In genomic region chr6:2632943-2633584, GRCh38 we compare ENCODE assay signal across 16 cellular contexts.
DNase-seq lines count a peak whose midpoint lies in the region; ATAC-seq and TF ChIP-seq lines count a peak whose summit lies in the region.
"Had no signal": no experiment of that assay in that cellular context is flagged by ENCODE, and none has a peak within 500 bp of the region (broad histone marks: within the 10 kb centered on the region; RNA-seq: fewer than 3 reads in every experiment).

No MANE protein-coding gene starts in this region.

- H3K36me3 ChIP-seq in heart left ventricle, result no peaks in the 10 kb centered on the region
- no peaks in the 10 kb centered on the region for H3K36me3 ChIP-seq in thoracic aorta
- H3K36me3 ChIP-seq in CD8-positive, alpha-beta T cell (ENCODE audit: insufficient read depth, low read length), result no peaks in the 10 kb centered on the region

- peak overlapping the region; percentile 30 for H3K4me3 Mint-ChIP-seq in natural killer cell treated with Interleukin-12 subunit alpha and Interleukin-12 subunit beta and Interleukin-15 and Interleukin-18, amount 100 ng/mL, for 72 hours
- H3K4me3 Mint-ChIP-seq in CD8-positive, alpha-beta T cell, result no peak overlapping the region

- H3K27me3 Mint-ChIP-seq in natural killer cell treated with Interleukin-12 subunit alpha and Interleukin-12 subunit beta and Interleukin-15 and Interleukin-18, amount 100 ng/mL, for 72 hours, result peaks cover 15 to 18% of the 10 kb centered on the region in 2 donors
- peaks cover 2% of the 10 kb centered on the region for H3K27me3 Mint-ChIP-seq in CD8-positive, alpha-beta T cell (ENCODE audit: low read depth)

- DNase-seq in heart left ventricle (no peak), Right ventricle myocardium inferior (ENCODE audit: missing footprints) (no peak), choroid plexus epithelial cell (ENCODE audit: low read depth) (peak; percentile 11), thoracic aorta (ENCODE audit: low spot score) (no peak), DMS79 (lab: John Stamatoyannopoulos, UW) (no peak)
- no peak for DNase-seq in natural killer cell treated with Interleukin-12 subunit alpha and Interleukin-12 subunit beta and Interleukin-15 and Interleukin-18, amount 100 ng/mL, for 72 hours (ENCODE audit: low spot score)
- DNase-seq in stimulated activated naive CD4-positive, alpha-beta T cell (lab: John Stamatoyannopoulos, UW), result no peak
- no peak for DNase-seq in CD8-positive, alpha-beta T cell
- DNase-seq: activated CD4-positive, alpha-beta T cell treated with anti-CD3 and anti-CD28 coated beads, Interleukin-2, amount 50 U/mL, for 48 hours; activated T-cell treated with anti-CD3 and anti-CD28 coated beads, Interleukin-2, amount 50 U/mL, for 72 hours; cortex of kidney; glutamatergic neuron; NCI-H2029; NCI-H524 treated with DMSO at 0.1 percent for 48 hours; trophoblast cell had no signal

- H3K36me3 Mint-ChIP-seq in natural killer cell treated with Interleukin-12 subunit alpha and Interleukin-12 subunit beta and Interleukin-15 and Interleukin-18, amount 100 ng/mL, for 72 hours, result no peaks in the 10 kb centered on the region
- H3K36me3 Mint-ChIP-seq in CD8-positive, alpha-beta T cell, result no peaks in the 10 kb centered on the region
- H3K36me3 Mint-ChIP-seq: CD14-positive monocyte had no signal

- TF ChIP-seq CTCF in heart left ventricle (IDR thresholded peaks at IDR 0.05), result no peak
- TF ChIP-seq CTCF in choroid plexus epithelial cell (conservative IDR thresholded peaks at IDR 0.05; ENCODE audit: low read depth, low read length), result no peak
- TF ChIP-seq CTCF in thoracic aorta (IDR thresholded peaks at IDR 0.05), result no peak
- no peak for TF ChIP-seq CTCF in CD8-positive, alpha-beta T cell (IDR thresholded peaks at IDR 0.05)

- H3K27me3 ChIP-seq in heart left ventricle (no peaks in the 10 kb centered on the region), thoracic aorta (replicated peaks; ENCODE audit: insufficient read depth) (no peaks in the 10 kb centered on the region)
- H3K27me3 ChIP-seq in CD8-positive, alpha-beta T cell (ENCODE audit: insufficient read depth, low read length), result no peaks in the 10 kb centered on the region

- POLR2A ChIA-PET in CD8-positive, alpha-beta T cell (lab: Charles Lee), result no interaction called here

- H3K27ac Mint-ChIP-seq in natural killer cell treated with Interleukin-12 subunit alpha and Interleukin-12 subunit beta and Interleukin-15 and Interleukin-18, amount 100 ng/mL, for 72 hours, result no peak overlapping the region
- no peak overlapping the region for H3K27ac Mint-ChIP-seq in CD8-positive, alpha-beta T cell
- H3K27ac Mint-ChIP-seq: activated T-cell treated with anti-CD3 and anti-CD28 coated beads, Interleukin-2, amount 50 U/mL, for 72 hours; CD14-positive monocyte had no signal

- H3K4me1 ChIP-seq in heart left ventricle (peaks cover 0 to 34% (median 15%) of the 10 kb centered on the region in 12 donors), thoracic aorta (ENCODE audit: control insufficient read depth in 1 of 2, low read depth in 2 of 2) (peaks cover 27 to 66% of the 10 kb centered on the region in 2 donors)
- H3K4me1 ChIP-seq in CD8-positive, alpha-beta T cell (ENCODE audit: insufficient read depth, low read length), result peaks cover 6% of the 10 kb centered on the region

- H3K27ac ChIP-seq in heart left ventricle, result peak overlapping the region in 11 of 12 donors; percentile 17 to 86 (median 72)
- peak overlapping the region; percentile 97 to 98 for H3K27ac ChIP-seq in thoracic aorta
- H3K27ac ChIP-seq in CD8-positive, alpha-beta T cell (ENCODE audit: low read depth, low read length), result no peak overlapping the region

- intact Hi-C loops in heart left ventricle (cut with DNase I), result loop anchor here in 9 of 10 donors (2.0 to 10.0 kb wide), 14 partner anchors 158 to 1036 kb away; no protein-coding TSS in a partner anchor
- intact Hi-C loops in Right ventricle myocardium inferior (cut with DNase I), result loop anchor here (1.0 to 5.0 kb wide), 5 partner anchors 33 to 436 kb away; no protein-coding TSS in a partner anchor
- intact Hi-C loops in CD8-positive, alpha-beta T cell (cut with DNase I, micrococcal nuclease), result loop anchor here (5.0 to 10.0 kb wide), 4 partner anchors 281 to 528 kb away; no protein-coding TSS in a partner anchor

- WGBS in heart left ventricle, 4 donors, result 87 to 94% (median 90%) methylated on average over 12 of the region's 12 CpGs

- H3K9me3 ChIP-seq in heart left ventricle, result no peaks in the 10 kb centered on the region
- H3K9me3 ChIP-seq in thoracic aorta, result no peaks in the 10 kb centered on the region
- H3K9me3 ChIP-seq in CD8-positive, alpha-beta T cell (ENCODE audit: low read length), result no peaks in the 10 kb centered on the region

- TF ChIP-seq POLR2A in heart left ventricle (IDR thresholded peaks at IDR 0.05), result no peak

- ATAC-seq in heart left ventricle, result no peak
- ATAC-seq in Right ventricle myocardium inferior, result no peak
- ATAC-seq in natural killer cell treated with Interleukin-12 subunit alpha and Interleukin-12 subunit beta and Interleukin-15 and Interleukin-18, amount 100 ng/mL, for 72 hours, result no peak
- no peak for ATAC-seq in thoracic aorta (ENCODE audit: insufficient number of reproducible peaks, low FRiP score, low read depth)
- ATAC-seq in CD8-positive, alpha-beta T cell, result no peak

- no peaks in the 10 kb centered on the region for H3K4me1 Mint-ChIP-seq in natural killer cell treated with Interleukin-12 subunit alpha and Interleukin-12 subunit beta and Interleukin-15 and Interleukin-18, amount 100 ng/mL, for 72 hours (ENCODE audit: low read depth in 2 of 2)
- peaks cover 9% of the 10 kb centered on the region for H3K4me1 Mint-ChIP-seq in CD8-positive, alpha-beta T cell (ENCODE audit: low read depth)

- CTCF ChIA-PET in CD8-positive, alpha-beta T cell (lab: Charles Lee), result interaction anchor here (1.4 to 9.0 kb wide), 7 partner anchors 11 to 1036 kb away, joined by 3 to 218 read pairs (median 17); no protein-coding TSS in a partner anchor

- H3K9me3 Mint-ChIP-seq in natural killer cell treated with Interleukin-12 subunit alpha and Interleukin-12 subunit beta and Interleukin-15 and Interleukin-18, amount 100 ng/mL, for 72 hours, result no peaks in the 10 kb centered on the region
- H3K9me3 Mint-ChIP-seq in CD8-positive, alpha-beta T cell, result no peaks in the 10 kb centered on the region
- H3K9me3 Mint-ChIP-seq: activated T-cell treated with anti-CD3 and anti-CD28 coated beads, Interleukin-2, amount 50 U/mL, for 72 hours; CD14-positive monocyte had no signal

- no peak overlapping the region for H3K4me3 ChIP-seq in heart left ventricle
- H3K4me3 ChIP-seq in choroid plexus epithelial cell (ENCODE audit: low read depth, low read length), result no peak overlapping the region
- H3K4me3 ChIP-seq in thoracic aorta, result peak overlapping the region; percentile 75
- no peak overlapping the region for H3K4me3 ChIP-seq in CD8-positive, alpha-beta T cell (ENCODE audit: low read depth, low read length)
